ENCODE assay signal across 1 cellular context in the genomic region with DNA sequence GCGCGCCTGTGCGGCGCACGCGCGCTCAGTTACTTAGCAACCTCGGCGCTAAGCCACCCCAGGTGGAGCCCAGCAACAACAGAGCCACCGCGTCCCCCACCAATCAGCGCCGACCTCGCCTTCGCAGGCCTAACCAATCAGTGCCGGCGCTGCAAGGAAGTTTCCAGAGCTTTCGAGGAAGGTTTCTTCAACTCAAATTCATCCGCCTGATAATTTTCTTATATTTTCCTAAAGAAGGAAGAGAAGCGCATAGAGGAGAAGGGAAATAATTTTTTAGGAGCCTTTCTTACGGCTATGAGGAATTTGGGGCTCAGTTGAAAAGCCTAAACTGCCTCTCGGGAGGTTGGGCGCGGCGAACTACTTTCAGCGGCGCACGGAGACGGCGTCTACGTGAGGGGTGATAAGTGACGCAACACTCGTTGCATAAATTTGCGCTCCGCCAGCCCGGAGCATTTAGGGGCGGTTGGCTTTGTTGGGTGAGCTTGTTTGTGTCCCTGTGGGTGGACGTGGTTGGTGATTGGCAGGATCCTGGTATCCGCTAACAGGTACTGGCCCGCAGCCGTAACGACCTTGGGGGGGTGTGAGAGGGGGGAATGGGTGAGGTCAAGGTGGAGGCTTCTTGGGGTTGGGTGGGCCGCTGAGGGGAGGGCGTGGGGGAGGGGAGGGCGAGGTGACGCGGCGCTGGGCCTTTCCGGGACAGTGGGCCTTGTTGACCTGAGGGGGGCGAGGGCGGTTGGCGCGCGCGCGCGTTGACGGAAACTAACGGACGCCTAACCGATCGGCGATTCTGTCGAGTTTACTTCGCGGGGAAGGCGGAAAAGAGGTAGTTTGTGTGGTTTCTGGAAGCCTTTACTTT.
TF ChIP-seq lines count a peak whose summit lies in the region.

Gene UBB, plus strand, starts transcription at position 452 of the 856 bp plus-strand sequence. CDS start 817 bp downstream, outside the sequence.

TF ChIP-seq in K562, 482 proteins besides CTCF, POLR2A, EP300 and RAD21 (continued from another document and continues in another):
- TF ChIP-seq VEZF1 (CRISPR knock-in tag; IDR thresholded peaks at IDR 0.05) (peak; percentile 88), MAFG (tag; conservative IDR thresholded peaks at IDR 0.05) (no peak), SFPQ (IDR thresholded peaks at IDR 0.05; ENCODE audit: low read depth, low read length) (no peak), SMARCA5 (IDR thresholded peaks at IDR 0.05) (no peak), KAT7 (CRISPR knock-in tag; IDR thresholded peaks at IDR 0.05; ENCODE audit: borderline replicate concordance) (0 out of 2 replicates have a peak, but pooled peaks have one; percentile 64), RAD51 (IDR thresholded peaks at IDR 0.05; ENCODE audit: borderline replicate concordance, low read depth) (no peak), MYC (IDR thresholded peaks at IDR 0.05; ENCODE audit: low read depth, low read length) (no peak; the same call in 1 of the 2 replicates), MYC (CRISPR knock-in tag; IDR thresholded peaks at IDR 0.05; ENCODE audit: borderline replicate concordance, low read depth) (no peak), KLF6 (CRISPR knock-in tag; IDR thresholded peaks at IDR 0.05; ENCODE audit: borderline replicate concordance) (peak; percentile 59; the same call in 1 of the 2 replicates), POLR2H (tag; IDR thresholded peaks at IDR 0.05; ENCODE audit: low read depth) (peak; percentile 98), ZNF146 (CRISPR knock-in tag; IDR thresholded peaks at IDR 0.05; ENCODE audit: unreplicated experiment) (no peak), BCOR (IDR thresholded peaks at IDR 0.05) (peak; percentile 42; the same call in 1 of the 2 replicates), RBM39 (optimal IDR thresholded peaks at IDR 0.05; ENCODE audit: low read depth, low read length) (no peak), JUNB (CRISPR knock-in tag; conservative IDR thresholded peaks at IDR 0.05) (peak; percentile 62; the same call in 1 of the 2 replicates), ZBTB9 (CRISPR knock-in tag; IDR thresholded peaks at IDR 0.05) (no peak), ATF7 (IDR thresholded peaks at IDR 0.05) (peak; percentile 94), CSDE1 (IDR thresholded peaks at IDR 0.05) (peak in 1 of 2 experiments; percentile 62; a peak in 1 of 4 replicates), GTF2A2 (tag; IDR thresholded peaks at IDR 0.05) (peak; percentile 97), BCL6 (CRISPR knock-in tag; IDR thresholded peaks at IDR 0.05) (peak; percentile 43; the same call in 1 of the 2 replicates), BRCA1 (IDR thresholded peaks at IDR 0.05) (no peak), BRCA1 (CRISPR knock-in tag; IDR thresholded peaks at IDR 0.05) (no peak), RB1 (IDR thresholded peaks at IDR 0.05; ENCODE audit: low read depth) (peak; percentile 20; the same call in 1 of the 2 replicates), GTF2E2 (tag; IDR thresholded peaks at IDR 0.05) (peak; percentile 94), CEBPG (CRISPR knock-in tag; IDR thresholded peaks at IDR 0.05) (peak; percentile 95), CEBPG (tag; conservative IDR thresholded peaks at IDR 0.05 in 1 of 2, IDR thresholded peaks at IDR 0.05 in 1 of 2) (peak; percentile 98 to 99), ELK3 (CRISPR knock-in tag; IDR thresholded peaks at IDR 0.05) (no peak), SMAD3 (CRISPR knock-in tag; conservative IDR thresholded peaks at IDR 0.05) (no peak), ZC3H8 (IDR thresholded peaks at IDR 0.05) (no peak), ZBTB17 (CRISPR knock-in tag; IDR thresholded peaks at IDR 0.05) (no peak), POU5F1 (IDR thresholded peaks at IDR 0.05; ENCODE audit: borderline replicate concordance, low read depth, low read length, partially characterized antibody) (no peak), CBX5 (IDR thresholded peaks at IDR 0.05; ENCODE audit: borderline replicate concordance, low read depth) (no peak), ZNF24 (IDR thresholded peaks at IDR 0.05) (no peak), ZNF239 (CRISPR knock-in tag; IDR thresholded peaks at IDR 0.05) (no peak), LCOR (CRISPR knock-in tag; IDR thresholded peaks at IDR 0.05) (0 out of 2 replicates have a peak, but pooled peaks have one; percentile 64), ZFP36 (IDR thresholded peaks at IDR 0.05; ENCODE audit: low read depth, low read length, partially characterized antibody) (no peak), ZBTB2 (IDR thresholded peaks at IDR 0.05) (peak; percentile 100), ZNF592 (IDR thresholded peaks at IDR 0.05) (0 out of 2 replicates have a peak, but pooled peaks have one; percentile 41), NR4A1 (CRISPR knock-in tag; IDR thresholded peaks at IDR 0.05) (no peak), NR4A1 (tag; IDR thresholded peaks at IDR 0.05) (no peak), CBX8 (IDR thresholded peaks at IDR 0.05; ENCODE audit: borderline replicate concordance, extremely low read depth, low read depth, low read length, poor library complexity, severe bottlenecking) (no peak)
- TF ChIP-seq, protein P1, sequence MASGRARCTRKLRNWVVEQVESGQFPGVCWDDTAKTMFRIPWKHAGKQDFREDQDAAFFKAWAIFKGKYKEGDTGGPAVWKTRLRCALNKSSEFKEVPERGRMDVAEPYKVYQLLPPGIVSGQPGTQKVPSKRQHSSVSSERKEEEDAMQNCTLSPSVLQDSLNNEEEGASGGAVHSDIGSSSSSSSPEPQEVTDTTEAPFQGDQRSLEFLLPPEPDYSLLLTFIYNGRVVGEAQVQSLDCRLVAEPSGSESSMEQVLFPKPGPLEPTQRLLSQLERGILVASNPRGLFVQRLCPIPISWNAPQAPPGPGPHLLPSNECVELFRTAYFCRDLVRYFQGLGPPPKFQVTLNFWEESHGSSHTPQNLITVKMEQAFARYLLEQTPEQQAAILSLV (tag; IDR thresholded peaks at IDR 0.05), result peak; percentile 92
- TF ChIP-seq, protein P2, sequence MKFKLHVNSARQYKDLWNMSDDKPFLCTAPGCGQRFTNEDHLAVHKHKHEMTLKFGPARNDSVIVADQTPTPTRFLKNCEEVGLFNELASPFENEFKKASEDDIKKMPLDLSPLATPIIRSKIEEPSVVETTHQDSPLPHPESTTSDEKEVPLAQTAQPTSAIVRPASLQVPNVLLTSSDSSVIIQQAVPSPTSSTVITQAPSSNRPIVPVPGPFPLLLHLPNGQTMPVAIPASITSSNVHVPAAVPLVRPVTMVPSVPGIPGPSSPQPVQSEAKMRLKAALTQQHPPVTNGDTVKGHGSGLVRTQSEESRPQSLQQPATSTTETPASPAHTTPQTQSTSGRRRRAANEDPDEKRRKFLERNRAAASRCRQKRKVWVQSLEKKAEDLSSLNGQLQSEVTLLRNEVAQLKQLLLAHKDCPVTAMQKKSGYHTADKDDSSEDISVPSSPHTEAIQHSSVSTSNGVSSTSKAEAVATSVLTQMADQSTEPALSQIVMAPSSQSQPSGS (CRISPR knock-in tag; IDR thresholded peaks at IDR 0.05), result no peak
- TF ChIP-seq, protein P3, sequence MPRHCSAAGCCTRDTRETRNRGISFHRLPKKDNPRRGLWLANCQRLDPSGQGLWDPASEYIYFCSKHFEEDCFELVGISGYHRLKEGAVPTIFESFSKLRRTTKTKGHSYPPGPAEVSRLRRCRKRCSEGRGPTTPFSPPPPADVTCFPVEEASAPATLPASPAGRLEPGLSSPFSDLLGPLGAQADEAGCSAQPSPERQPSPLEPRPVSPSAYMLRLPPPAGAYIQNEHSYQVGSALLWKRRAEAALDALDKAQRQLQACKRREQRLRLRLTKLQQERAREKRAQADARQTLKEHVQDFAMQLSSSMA (CRISPR knock-in tag; IDR thresholded peaks at IDR 0.05), result 0 out of 2 replicates have a peak, but pooled peaks have one; percentile 51
- TF ChIP-seq, protein P4, sequence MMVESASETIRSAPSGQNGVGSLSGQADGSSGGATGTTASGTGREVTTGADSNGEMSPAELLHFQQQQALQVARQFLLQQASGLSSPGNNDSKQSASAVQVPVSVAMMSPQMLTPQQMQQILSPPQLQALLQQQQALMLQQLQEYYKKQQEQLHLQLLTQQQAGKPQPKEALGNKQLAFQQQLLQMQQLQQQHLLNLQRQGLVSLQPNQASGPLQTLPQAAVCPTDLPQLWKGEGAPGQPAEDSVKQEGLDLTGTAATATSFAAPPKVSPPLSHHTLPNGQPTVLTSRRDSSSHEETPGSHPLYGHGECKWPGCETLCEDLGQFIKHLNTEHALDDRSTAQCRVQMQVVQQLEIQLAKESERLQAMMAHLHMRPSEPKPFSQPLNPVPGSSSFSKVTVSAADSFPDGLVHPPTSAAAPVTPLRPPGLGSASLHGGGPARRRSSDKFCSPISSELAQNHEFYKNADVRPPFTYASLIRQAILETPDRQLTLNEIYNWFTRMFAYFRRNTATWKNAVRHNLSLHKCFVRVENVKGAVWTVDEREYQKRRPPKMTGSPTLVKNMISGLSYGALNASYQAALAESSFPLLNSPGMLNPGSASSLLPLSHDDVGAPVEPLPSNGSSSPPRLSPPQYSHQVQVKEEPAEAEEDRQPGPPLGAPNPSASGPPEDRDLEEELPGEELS (CRISPR knock-in tag; IDR thresholded peaks at IDR 0.05; ENCODE audit: borderline replicate concordance), result no peak
